In genomic region chr4:41624765-41625164, GRCh38 we compare ENCODE assay signal across 18 cellular contexts.
DNase-seq lines count a peak whose midpoint lies in the region; TF ChIP-seq lines count a peak whose summit lies in the region.
"Had no signal": no experiment of that assay in that cellular context is flagged by ENCODE, and none has a peak within 500 bp of the region (broad histone marks: within the 10 kb centered on the region; RNA-seq: fewer than 3 reads in every experiment).

No MANE protein-coding gene starts in this region.

- H3K4me1 Mint-ChIP-seq in brain = peaks cover 77% of the 10 kb centered on the region
- H3K4me1 Mint-ChIP-seq in nephron progenitor cell = peaks cover 58% of the 10 kb centered on the region
- H3K4me1 Mint-ChIP-seq in osteocyte (ENCODE audit: unreplicated experiment) = no peaks in the 10 kb centered on the region
- H3K4me1 Mint-ChIP-seq: B cell, CD14-positive monocyte had no signal

- peak overlapping the region in 3 of 5 experiments; percentile 46 to 61 (median 60) for H3K27ac Mint-ChIP-seq in brain
- H3K27ac Mint-ChIP-seq in nephron progenitor cell = peak overlapping the region; percentile 12
- H3K27ac Mint-ChIP-seq in osteocyte (ENCODE audit: unreplicated experiment) = no peak overlapping the region
- H3K27ac Mint-ChIP-seq: B cell; CD14-positive monocyte; CD8-positive, alpha-beta T cell; H9 had no signal

- H3K27me3 ChIP-seq in BLaER1 (no peaks in the 10 kb centered on the region), tibial artery (no peaks in the 10 kb centered on the region), prostate gland (replicated peaks; ENCODE audit: insufficient read depth) (no peaks in the 10 kb centered on the region)

- no peak for TF ChIP-seq POLR2A in prostate gland (IDR thresholded peaks at IDR 0.05)

- peaks cover 59% of the 10 kb centered on the region for H3K4me1 ChIP-seq in BLaER1
- peaks cover 0 to 72% (median 33%) of the 10 kb centered on the region in 4 donors for H3K4me1 ChIP-seq in tibial artery
- no peaks in the 10 kb centered on the region for H3K4me1 ChIP-seq in prostate gland (replicated peaks)

- H3K36me3 ChIP-seq in BLaER1 (no peaks in the 10 kb centered on the region), tibial artery (no peaks in the 10 kb centered on the region), prostate gland (no peaks in the 10 kb centered on the region)

- H3K4me3 ChIP-seq in BLaER1 (peak overlapping the region; percentile 37; the same call in 1 of the 2 replicates), tibial artery (no peak overlapping the region), prostate gland (no peak overlapping the region)

- H3K36me3 Mint-ChIP-seq in brain = peaks cover 6% of the 10 kb centered on the region
- peaks cover 21% of the 10 kb centered on the region for H3K36me3 Mint-ChIP-seq in nephron progenitor cell (ENCODE audit: low read depth)
- H3K36me3 Mint-ChIP-seq in osteocyte (ENCODE audit: unreplicated experiment) = no peaks in the 10 kb centered on the region
- H3K36me3 Mint-ChIP-seq: CD14-positive monocyte; CD8-positive, alpha-beta T cell had no signal

- no peak for DNase-seq in nephron progenitor cell
- no peak for DNase-seq in tibial artery
- DNase-seq in prostate gland (ENCODE audit: low spot score) = no peak
- no peak for DNase-seq in stimulated activated naive CD4-positive, alpha-beta T cell treated with Interleukin-2 at 50 U/mL for 16 hours (lab: John Stamatoyannopoulos, UW)
- DNase-seq in osteocyte (ENCODE audit: extremely low spot score, unreplicated experiment) = no peak
- DNase-seq: ACHN; CD8-positive, alpha-beta T cell; COR-L47; DMS153; DMS79 treated with DMSO at 0.1 percent for 48 hours; EL; GOT3; H9; IMR-90 had no signal

- H3K9me3 Mint-ChIP-seq in brain (no peaks in the 10 kb centered on the region), nephron progenitor cell (no peaks in the 10 kb centered on the region), osteocyte (ENCODE audit: unreplicated experiment) (no peaks in the 10 kb centered on the region)
- H3K9me3 Mint-ChIP-seq: CD8-positive, alpha-beta T cell; H9 had no signal

- no peaks in the 10 kb centered on the region for H3K9me3 ChIP-seq in BLaER1
- no peaks in the 10 kb centered on the region for H3K9me3 ChIP-seq in tibial artery
- no peaks in the 10 kb centered on the region for H3K9me3 ChIP-seq in prostate gland

- peak overlapping the region; percentile 55 for H3K27ac ChIP-seq in BLaER1
- H3K27ac ChIP-seq in tibial artery = peak overlapping the region; percentile 64 to 71
- no peak overlapping the region for H3K27ac ChIP-seq in prostate gland

- peaks cover 4% of the 10 kb centered on the region for H3K27me3 Mint-ChIP-seq in brain
- H3K27me3 Mint-ChIP-seq in nephron progenitor cell (ENCODE audit: low read depth, poor library complexity) = peaks cover 7% of the 10 kb centered on the region
- peaks cover 35% of the 10 kb centered on the region for H3K27me3 Mint-ChIP-seq in osteocyte (ENCODE audit: unreplicated experiment)

- no peaks in the 10 kb centered on the region for H4K20me1 ChIP-seq in BLaER1

- peak overlapping the region; percentile 77 for H3K4me2 ChIP-seq in BLaER1

- peak overlapping the region; percentile 36; the same call in 1 of the 2 replicates for H3K9ac ChIP-seq in BLaER1

- intact Hi-C loops in tibial artery (cut with DNase I; ENCODE audit: low total_unique reads) (loop anchor here (5.0 kb wide), 2 partner anchors 52 to 262 kb away; no protein-coding TSS in a partner anchor), prostate gland (cut with DNase I) (no loop called here)

- WGBS in prostate gland = 88% methylated on average over 3 of the region's 3 CpGs

- peak overlapping the region in 1 of 5 experiments; percentile 38 for H3K4me3 Mint-ChIP-seq in brain
- no peak overlapping the region for H3K4me3 Mint-ChIP-seq in nephron progenitor cell
- no peak overlapping the region for H3K4me3 Mint-ChIP-seq in osteocyte (ENCODE audit: unreplicated experiment)
- H3K4me3 Mint-ChIP-seq: B cell; CD14-positive monocyte; CD8-positive, alpha-beta T cell; H9 had no signal

- TF ChIP-seq CTCF in brain (conservative IDR thresholded peaks at IDR 0.05) (no peak), nephron progenitor cell (IDR thresholded peaks at IDR 0.05) (no peak), tibial artery (IDR thresholded peaks at IDR 0.05) (no peak), prostate gland (IDR thresholded peaks at IDR 0.05) (no peak), osteocyte (IDR thresholded peaks at IDR 0.05) (no peak)

Comparison
In these comparisons a context has a peak if more than half of its experiments do, and no peak if none do; other contexts are left out.
1. H3K27ac ChIP-seq: peak in BLaER1 (single experiment) and tibial artery (2 of 2); none in prostate gland (0 of 2).